ENCODE assay signal across 14 cellular contexts in genomic region chr7:116780521-116780920, GRCh38.
DNase-seq lines count a peak whose midpoint lies in the region; ATAC-seq, FAIRE-seq and TF ChIP-seq lines count a peak whose summit lies in the region.
"Had no signal": no experiment of that assay in that cellular context is flagged by ENCODE, and none has a peak within 500 bp of the region (broad histone marks: within the 10 kb centered on the region; RNA-seq: fewer than 3 reads in every experiment).

No MANE protein-coding gene starts in this region.

- no peak for TF ChIP-seq EP300 in GM12878 (IDR thresholded peaks at IDR 0.05; ENCODE audit: borderline replicate concordance in 1 of 2, control insufficient read depth in 1 of 2, low read depth in 2 of 2, low read length in 2 of 2)

- H3K4me1 ChIP-seq in GM12878 (ENCODE audit: control insufficient read depth, insufficient read depth, low read length), result no peaks in the 10 kb centered on the region
- H3K4me1 ChIP-seq: BLaER1 treated with 17β-estradiol and CSF1 and Interleukin-3, amounts not matched to agents 10 nM and 100 nM had no signal

- DNase-seq in Daoy (ENCODE audit: low read depth), result peak; percentile 71
- DNase-seq in GM12878 (ENCODE audit: low read depth, low spot score), result no peak
- no peak for DNase-seq in omental fat pad (ENCODE audit: low spot score)
- no peak for DNase-seq in AG20443 (ENCODE audit: low spot score)
- DNase-seq in NCI-H2107 (lab: John Stamatoyannopoulos, UW), result no peak
- no peak for DNase-seq in NCI-H1694 treated with DMSO at 0.1 percent for 48 hours (lab: John Stamatoyannopoulos, UW)
- DNase-seq: brain microvascular endothelial cell; hypothalamus; NCI-H1105 treated with DMSO at 0.1 percent for 48 hours; stimulated activated CD4-positive, alpha-beta T cell treated with anti-CD3 and anti-CD28 coated beads, Interleukin-4, amount 100 ng/mL, for 4 hours had no signal

- CTCF ChIA-PET in GM12878 (lab: Yijun Ruan, JAX), result interaction anchor here (5.4 kb wide), 1 partner anchor 190 kb away, joined by 22 read pairs; no protein-coding TSS in a partner anchor

- TF ChIP-seq CTCF in GM12878 (IDR thresholded peaks at IDR 0.05 in 2 of 3, conservative IDR thresholded peaks at IDR 0.05 in 1 of 3; ENCODE audit: control insufficient read depth in 2 of 3, extremely low read depth in 1 of 3, insufficient read depth in 1 of 3, low read depth in 3 of 3, low read length in 3 of 3), result no peak
- TF ChIP-seq CTCF in omental fat pad (IDR thresholded peaks at IDR 0.05), result no peak

- no peak overlapping the region for H3K4me2 ChIP-seq in GM12878 (ENCODE audit: control insufficient read depth, insufficient read depth)
- H3K4me2 ChIP-seq: BLaER1 treated with 17β-estradiol and CSF1 and Interleukin-3, amounts not matched to agents 10 nM and 100 nM had no signal

- H3K27me3 ChIP-seq in GM12878 (replicated peaks in 1 of 2; ENCODE audit: control insufficient read depth in 2 of 2, insufficient read depth in 2 of 2, low read length in 1 of 2), result peaks cover 0 to 2% of the 10 kb centered on the region in 2 experiments; a peak in 2 of 4 replicates
- H3K27me3 ChIP-seq: BLaER1 treated with 17β-estradiol and CSF1 and Interleukin-3, amounts not matched to agents 10 nM and 100 nM; brain microvascular endothelial cell had no signal

- ATAC-seq in HG02759 (IDR thresholded peaks at IDR 0.05; ENCODE audit: unreplicated experiment) (peak; percentile 40), GM12878 (peak; percentile 35), omental fat pad (ENCODE audit: low FRiP score) (peak; percentile 46), HG03521 (IDR thresholded peaks at IDR 0.05; ENCODE audit: unreplicated experiment) (no peak)

- H3K4me3 ChIP-seq in GM12878, result no peak overlapping the region
- H3K4me3 ChIP-seq: BLaER1 treated with 17β-estradiol and CSF1 and Interleukin-3, amounts not matched to agents 10 nM and 100 nM had no signal

- BruUV-seq in GM12878 (replicated peaks; lab: Mats Ljungman, UMichigan), result no TSS peak

- H3K79me2 ChIP-seq in GM12878 (ENCODE audit: control insufficient read depth, insufficient read depth, low read length), result no peaks in the 10 kb centered on the region

- in situ Hi-C loops in GM12878 (cut with MboI), result loop anchor here (10.0 kb wide), 1 partner anchor 516 kb away; no protein-coding TSS in a partner anchor

- POLR2A ChIA-PET in GM12878 (lab: Charles Lee), result interaction anchor here (0.6 kb wide), 1 partner anchor 174 kb away, joined by 3 read pairs; no protein-coding TSS in a partner anchor

- SMC1A ChIA-PET in GM12878 (lab: Charles Lee; ENCODE audit: uncharacterized antibody, unreplicated experiment), result interaction anchor here (1.5 to 1.8 kb wide), 2 partner anchors 22 to 190 kb away, joined by 4 to 5 read pairs; no protein-coding TSS in a partner anchor

- H2AFZ ChIP-seq in GM12878 (ENCODE audit: control insufficient read depth, low read depth, low read length), result no peak overlapping the region

- no peak overlapping the region for H3K9ac ChIP-seq in GM12878 (ENCODE audit: control insufficient read depth, insufficient read depth, low read length)
- H3K9ac ChIP-seq: BLaER1 treated with 17β-estradiol and CSF1 and Interleukin-3, amounts not matched to agents 10 nM and 100 nM had no signal

- H3K27ac ChIP-seq in GM12878 (ENCODE audit: control insufficient read depth, insufficient read depth), result no peak overlapping the region
- H3K27ac ChIP-seq: BLaER1 treated with 17β-estradiol and CSF1 and Interleukin-3, amounts not matched to agents 10 nM and 100 nM; brain microvascular endothelial cell had no signal

- no peak for TF ChIP-seq POLR2A in GM12878 (IDR thresholded peaks at IDR 0.05; ENCODE audit: low read depth, low read length)

- no peaks in the 10 kb centered on the region for H3K36me3 ChIP-seq in GM12878 (ENCODE audit: control insufficient read depth in 2 of 2, insufficient read depth in 2 of 2, low read length in 1 of 2)
- H3K36me3 ChIP-seq: BLaER1 treated with 17β-estradiol and CSF1 and Interleukin-3, amounts not matched to agents 10 nM and 100 nM had no signal

- no peak for TF ChIP-seq RAD21 in GM12878 (IDR thresholded peaks at IDR 0.05; ENCODE audit: insufficient read depth, low read depth, low read length)

- RAD21 ChIA-PET in GM12878 (lab: Charles Lee; ENCODE audit: unreplicated experiment), result interaction anchor here (1.0 kb wide), 1 partner anchor 189 kb away, joined by 3 read pairs; no protein-coding TSS in a partner anchor

- H4K20me1 ChIP-seq in GM12878 (ENCODE audit: control insufficient read depth, insufficient read depth), result no peaks in the 10 kb centered on the region
- H4K20me1 ChIP-seq: BLaER1 treated with 17β-estradiol and CSF1 and Interleukin-3, amounts not matched to agents 10 nM and 100 nM had no signal

- FAIRE-seq in GM12878 (lab: Jason Lieb, UNC), result no peak
- FAIRE-seq: TTC549 had no signal

- intact Hi-C loops in GM12878 (cut with micrococcal nuclease; ENCODE audit: unreplicated experiment), result no loop called here

- 0% methylated on average over 1 of the region's 1 CpG for WGBS in GM12878 (ENCODE audit: insufficient coverage, insufficient replicate concordance, low lambda C conversion rate, missing lambda C conversion rate)

- H3K9me3 ChIP-seq in GM12878 (replicated peaks; ENCODE audit: control insufficient read depth, insufficient read depth, low read length), result no peaks in the 10 kb centered on the region
- H3K9me3 ChIP-seq: BLaER1 treated with 17β-estradiol and CSF1 and Interleukin-3, amounts not matched to agents 10 nM and 100 nM had no signal

TF ChIP-seq in GM12878, 131 proteins besides CTCF, POLR2A, EP300 and RAD21:
- no peak for TF ChIP-seq PBX3 (IDR thresholded peaks at IDR 0.05; ENCODE audit: insufficient replicate concordance, low read depth, low read length)
- TF ChIP-seq MAX (IDR thresholded peaks at IDR 0.05; ENCODE audit: low read depth, low read length), result no peak
- TF ChIP-seq RB1 (IDR thresholded peaks at IDR 0.05; ENCODE audit: borderline replicate concordance), result no peak
- no peak for TF ChIP-seq SREBF2 (IDR thresholded peaks at IDR 0.05; ENCODE audit: low read length)
- TF ChIP-seq ZNF384 (IDR thresholded peaks at IDR 0.05; ENCODE audit: borderline replicate concordance, low read depth, low read length), result no peak
- TF ChIP-seq STAT3 (IDR thresholded peaks at IDR 0.05; ENCODE audit: low read depth, low read length), result no peak
- no peak for TF ChIP-seq BMI1 (IDR thresholded peaks at IDR 0.05; ENCODE audit: borderline replicate concordance)
- TF ChIP-seq CREM (IDR thresholded peaks at IDR 0.05; ENCODE audit: low read depth), result no peak
- no peak for TF ChIP-seq ZBED1 (IDR thresholded peaks at IDR 0.05; ENCODE audit: borderline replicate concordance)
- no peak for TF ChIP-seq TARDBP (IDR thresholded peaks at IDR 0.05; ENCODE audit: borderline replicate concordance)
- no peak for TF ChIP-seq KAT2A (conservative IDR thresholded peaks at IDR 0.05; ENCODE audit: control insufficient read depth, low read depth, low read length)
- TF ChIP-seq SP1 (IDR thresholded peaks at IDR 0.05; ENCODE audit: low read depth, low read length), result no peak
- no peak for TF ChIP-seq HCFC1 (IDR thresholded peaks at IDR 0.05; ENCODE audit: low read length)
- TF ChIP-seq BCLAF1 (IDR thresholded peaks at IDR 0.05), result no peak
- TF ChIP-seq FOS (IDR thresholded peaks at IDR 0.05; ENCODE audit: borderline replicate concordance, extremely low read depth, insufficient read length), result no peak
- no peak for TF ChIP-seq KLF5 (IDR thresholded peaks at IDR 0.05; ENCODE audit: partially characterized antibody)
TF ChIP-seq in GM12878: peak in this region for 0.
